Comparison of ENCODE assay signal across 8 cellular contexts in genomic region chr22:41524809-41525449, GRCh38. TPM values are rescaled to one million over a fixed set of nuclear protein-coding genes. Genes with fewer than 3 reads are reported as not detected.
DNase-seq lines count a peak whose midpoint lies in the region; ATAC-seq and TF ChIP-seq lines count a peak whose summit lies in the region.

No MANE protein-coding gene starts in this region.

- H3K36me3 ChIP-seq in body of pancreas (replicated peaks in 1 of 2; ENCODE audit: insufficient read depth in 1 of 2, low read depth in 2 of 2) = peaks cover 0 to 26% of the 10 kb centered on the region in 2 donors
- H3K36me3 ChIP-seq in urinary bladder (ENCODE audit: insufficient read depth) = peaks cover 4% of the 10 kb centered on the region

- H3K4me3 ChIP-seq in body of pancreas (no peak overlapping the region), urinary bladder (ENCODE audit: low read depth, low read length) (no peak overlapping the region)

- TF ChIP-seq POLR2A in body of pancreas (IDR thresholded peaks at IDR 0.05) = no peak

- H3K27ac Mint-ChIP-seq in neural crest cell (ENCODE audit: unreplicated experiment) = peak overlapping the region; percentile 91

- H3K27me3 ChIP-seq in body of pancreas = no peaks in the 10 kb centered on the region

- 57 to 70% methylated on average over 11 to 17 of the region's 17 CpGs for WGBS in body of pancreas, 2 donors
- 62% methylated on average over 17 of the region's 17 CpGs for WGBS in urinary bladder

- DNase-seq in CD1c-positive myeloid dendritic cell (ENCODE audit: extremely low spot score) (peak; percentile 82), UCSD-AML1 (lab: John Stamatoyannopoulos, UW; ENCODE audit: unreplicated experiment) (peak; percentile 69), body of pancreas (no peak), neural crest cell (ENCODE audit: low read depth, low spot score) (no peak), HuH-7 (ENCODE audit: low spot score) (no peak)

- ATAC-seq in body of pancreas (no peak), HG03378 (IDR thresholded peaks at IDR 0.05; ENCODE audit: unreplicated experiment) (no peak), HG02840 (IDR thresholded peaks at IDR 0.05; ENCODE audit: low FRiP score, unreplicated experiment) (no peak)

- peaks cover 5% of the 10 kb centered on the region for H3K27me3 Mint-ChIP-seq in neural crest cell (ENCODE audit: low read depth)

- no peaks in the 10 kb centered on the region for H3K9me3 ChIP-seq in body of pancreas

- no peak overlapping the region for H3K4me3 Mint-ChIP-seq in neural crest cell

- H3K27ac ChIP-seq in body of pancreas (peak overlapping the region; percentile 2 to 73 (median 66)), urinary bladder (ENCODE audit: low read depth) (peak overlapping the region; percentile 51)

- TF ChIP-seq CTCF in body of pancreas (IDR thresholded peaks at IDR 0.05) (no peak), neural crest cell (conservative IDR thresholded peaks at IDR 0.05) (no peak)

- intact Hi-C loops in body of pancreas (cut with DNase I) = no loop called here

- peaks cover 9% of the 10 kb centered on the region for H3K36me3 Mint-ChIP-seq in neural crest cell (ENCODE audit: low read depth)

- H3K4me1 ChIP-seq in body of pancreas (peaks cover 23% of the 10 kb centered on the region), urinary bladder (ENCODE audit: insufficient read depth) (no peaks in the 10 kb centered on the region)

- H3K4me1 Mint-ChIP-seq in neural crest cell = peaks cover 4% of the 10 kb centered on the region

- H3K9me3 Mint-ChIP-seq in neural crest cell = no peaks in the 10 kb centered on the region

RNA-seq across cellular contexts. Expression of gene POLR3H, which starts 19.3 kb away (rescaled TPM):
- 10 to 100 TPM; 18.9 to 24.7 TPM for total RNA-seq in body of pancreas
- total RNA-seq in neural crest cell = 54.0 and 55.5 TPM in 2 replicates
- 12.8 TPM for total RNA-seq in urinary bladder
- polyA plus RNA-seq in urinary bladder = 25.1 TPM

RNA-seq across cellular contexts. Expression of gene CSDC2, which starts 35.9 kb away (rescaled TPM):
- total RNA-seq in body of pancreas (10 to 100 TPM; 30.0 to 42.8 TPM), neural crest cell (0.75 and 0.98 TPM in 2 replicates), urinary bladder (1.1 TPM)
- 15.1 TPM for polyA plus RNA-seq in urinary bladder

RNA-seq across cellular contexts. Expression of gene ACO2, which starts 56.0 kb away (rescaled TPM):
- total RNA-seq in body of pancreas (10 to 100 TPM; 32.7 to 75.5 TPM), neural crest cell (71.6 and 80.6 TPM in 2 replicates), urinary bladder (41.8 TPM)
- polyA plus RNA-seq in urinary bladder = 84.6 TPM

RNA-seq across cellular contexts. Expression of gene PHF5A, which starts 56.4 kb away (rescaled TPM):
- total RNA-seq in body of pancreas = 10 to 100 TPM; 15.5 to 19.2 TPM
- total RNA-seq in neural crest cell = 81.8 and 88.9 TPM in 2 replicates
- 37.3 TPM for total RNA-seq in urinary bladder
- polyA plus RNA-seq in urinary bladder = 38.1 TPM

Comparison
In these comparisons a context has a peak if more than half of its experiments do, and no peak if none do; other contexts are left out.
1. DNase-seq: peak in CD1c-positive myeloid dendritic cell (single experiment) and UCSD-AML1 (single experiment); none in body of pancreas (0 of 4), neural crest cell (single experiment) and HuH-7 (single experiment).
2. RNA of gene CSDC2, which starts 35.9 kb away (total RNA-seq): 30.0 to 42.8 TPM in body of pancreas; 1.1 TPM in urinary bladder (single experiment) and 0.75 to 0.98 TPM in neural crest cell; every median in the first group is over 10 times any median in the second.